9 cellular contexts compared by ENCODE assay signal in genomic region chr3:23612296-23612891, GRCh38.
A peak's percentile ranks its signal among the peaks of the same experiment; 100 is the strongest.
DNase-seq lines count a peak whose midpoint lies in the region; ATAC-seq and TF ChIP-seq lines count a peak whose summit lies in the region.
"Had no signal": no experiment of that assay in that cellular context is flagged by ENCODE, and none has a peak within 500 bp of the region (broad histone marks: within the 10 kb centered on the region; RNA-seq: fewer than 3 reads in every experiment).

No MANE protein-coding gene starts in this region.

- DNase-seq in AG04450 (ENCODE audit: low read depth, low spot score) (peak; percentile 30), NCI-H226 (peak; percentile 61), epithelial cell of esophagus (ENCODE audit: low read depth) (peak; percentile 83), naive B cell (no peak), SKM-1 (lab: John Stamatoyannopoulos, UW; ENCODE audit: unreplicated experiment) (no peak)
- DNase-seq in activated naive CD4-positive, alpha-beta T cell treated with Interleukin-2 at 50 U/mL for 16 hours: no peak
- no peak for DNase-seq in activated CD4-positive, alpha-beta T cell treated with anti-CD3 and anti-CD28 coated beads for 1 hour
- DNase-seq: NCI-H748 treated with DMSO at 0.1 percent for 48 hours had no signal

- peak overlapping the region; percentile 92 for H3K27ac ChIP-seq in AG04450 (ENCODE audit: low read depth, low read length)

- H3K4me3 ChIP-seq in AG04450 (ENCODE audit: low read depth, low read length): no peak overlapping the region
- no peak overlapping the region for H3K4me3 ChIP-seq in epithelial cell of esophagus (ENCODE audit: low read length)

- TF ChIP-seq CTCF in AG04450 (IDR thresholded peaks at IDR 0.05; ENCODE audit: low read depth, low read length): no peak
- no peak for TF ChIP-seq CTCF in epithelial cell of esophagus (IDR thresholded peaks at IDR 0.05; ENCODE audit: insufficient read depth, low read depth, low read length, missing control alignments)

- CTCF ChIA-PET in AG04450 (lab: Charles Lee): interaction anchor here (0.7 to 1.7 kb wide), 4 partner anchors 10 to 276 kb away, joined by 3 to 5 read pairs (median 4); no protein-coding TSS in a partner anchor

- H3K36me3 Mint-ChIP-seq in naive B cell: peaks cover 2 to 9% of the 10 kb centered on the region in 2 donors

- ATAC-seq in naive B cell (ENCODE audit: low read depth in 2 of 2): peak in 1 of 2 donors; percentile 18
- ATAC-seq in HG02884 (IDR thresholded peaks at IDR 0.05; ENCODE audit: unreplicated experiment): no peak

- POLR2A ChIA-PET in AG04450 (lab: Yijun Ruan, JAX): interaction anchor here (0.6 to 1.4 kb wide), 3 partner anchors 12 to 56 kb away, joined by 3 to 7 read pairs (median 3); no protein-coding TSS in a partner anchor

- no peaks in the 10 kb centered on the region for H3K27me3 Mint-ChIP-seq in naive B cell

- H3K27ac Mint-ChIP-seq in naive B cell: peak overlapping the region in 5 of 6 donors; percentile 20 to 90 (median 69)

- H3K9me3 ChIP-seq in AG04450 (ENCODE audit: control insufficient read depth, insufficient read depth, low read length): no peaks in the 10 kb centered on the region

- H3K4me3 Mint-ChIP-seq in naive B cell: peak overlapping the region; percentile 5 to 90 (median 66)

- peaks cover 0 to 5% (median 0%) of the 10 kb centered on the region in 7 donors for H3K9me3 Mint-ChIP-seq in naive B cell

- no peaks in the 10 kb centered on the region for H3K27me3 ChIP-seq in AG04450 (ENCODE audit: control insufficient read depth, insufficient read depth, low read length)

- peaks cover 22 to 37% (median 27%) of the 10 kb centered on the region in 3 donors for H3K4me1 Mint-ChIP-seq in naive B cell

Comparison
In these comparisons a context has a peak if more than half of its experiments do, and no peak if none do; other contexts are left out.
1. DNase-seq: peak in AG04450 (single experiment), NCI-H226 (single experiment) and epithelial cell of esophagus (single experiment); none in naive B cell (single experiment), activated naive CD4-positive, alpha-beta T cell treated with Interleukin-2 at 50 U/mL for 16 hours (single experiment), activated CD4-positive, alpha-beta T cell treated with anti-CD3 and anti-CD28 coated beads for 1 hour (single experiment) and SKM-1 (single experiment).